Comparison of ENCODE assay signal across 8 cellular contexts in the genomic region with DNA sequence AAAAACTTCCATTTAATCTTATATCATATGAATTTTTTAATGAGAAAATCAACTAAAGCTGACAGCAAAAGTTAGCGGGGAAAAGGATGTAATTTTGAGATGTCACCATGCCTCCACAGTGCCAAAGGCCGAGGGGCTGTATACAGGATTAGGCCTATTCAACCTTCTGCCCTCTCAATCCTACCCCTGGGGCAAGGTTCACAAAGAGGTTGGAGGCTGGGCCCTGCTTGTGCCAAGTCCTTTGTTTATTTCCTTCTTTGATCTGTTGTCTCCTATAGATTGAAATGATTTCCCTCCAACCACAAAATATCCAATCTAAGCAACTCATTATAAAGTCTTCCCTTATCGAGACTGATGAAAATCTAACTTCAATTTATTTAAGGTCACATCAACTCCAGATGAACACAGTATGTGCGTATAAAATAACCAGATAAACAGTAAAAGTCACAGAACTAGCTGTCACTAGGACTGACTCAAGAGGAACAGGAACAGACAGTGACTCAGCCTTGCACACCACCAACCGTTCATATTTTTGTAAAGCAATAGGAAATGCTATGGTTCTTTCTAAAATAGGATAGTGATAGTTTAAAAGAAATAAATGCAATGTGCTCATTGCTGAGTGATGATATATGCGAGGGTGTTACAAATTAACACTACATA.
DNase-seq lines count a peak whose midpoint lies in the region; ATAC-seq and TF ChIP-seq lines count a peak whose summit lies in the region.

No MANE protein-coding gene starts in this region.

- H3K4me3 ChIP-seq in skeletal muscle cell (ENCODE audit: low read depth, low read length) = no peak overlapping the region

- H3K9me3 Mint-ChIP-seq in activated CD4-positive, alpha-beta T cell treated with anti-CD3 and anti-CD28 coated beads for 36 hours (ENCODE audit: low read depth) = no peaks in the 10 kb centered on the region
- no peaks in the 10 kb centered on the region for H3K9me3 Mint-ChIP-seq in endothelial cell (ENCODE audit: unreplicated experiment)

- CTCF ChIA-PET in activated CD4-positive, alpha-beta T cell treated with anti-CD3 and anti-CD28 coated beads for 36 hours (lab: Charles Lee) = interaction anchor here (1.1 to 1.3 kb wide), 2 partner anchors 11 to 45 kb away, joined by 3 to 5 read pairs; no protein-coding TSS in a partner anchor

- H3K27me3 Mint-ChIP-seq in activated CD4-positive, alpha-beta T cell treated with anti-CD3 and anti-CD28 coated beads for 36 hours = no peaks in the 10 kb centered on the region
- peaks cover 1% of the 10 kb centered on the region for H3K27me3 Mint-ChIP-seq in endothelial cell (ENCODE audit: unreplicated experiment)

- TF ChIP-seq CTCF in endothelial cell (IDR thresholded peaks at IDR 0.05; ENCODE audit: unreplicated experiment) = no peak

- intact Hi-C loops in activated CD4-positive, alpha-beta T cell treated with anti-CD3 and anti-CD28 coated beads for 36 hours (cut with DNase I, micrococcal nuclease) = no loop called here

- peak overlapping the region; percentile 28 for H3K27ac Mint-ChIP-seq in activated CD4-positive, alpha-beta T cell treated with anti-CD3 and anti-CD28 coated beads for 36 hours
- H3K27ac Mint-ChIP-seq in endothelial cell (ENCODE audit: unreplicated experiment) = peak overlapping the region; percentile 19

- peak; percentile 73 for ATAC-seq in activated CD4-positive, alpha-beta T cell treated with anti-CD3 and anti-CD28 coated beads for 36 hours

- H3K36me3 Mint-ChIP-seq in activated CD4-positive, alpha-beta T cell treated with anti-CD3 and anti-CD28 coated beads for 36 hours (ENCODE audit: low read depth) = peaks cover 9% of the 10 kb centered on the region
- no peaks in the 10 kb centered on the region for H3K36me3 Mint-ChIP-seq in endothelial cell (ENCODE audit: low read depth, unreplicated experiment)

- no peak for DNase-seq in activated CD4-positive, alpha-beta T cell treated with anti-CD3 and anti-CD28 coated beads for 36 hours
- no peak for DNase-seq in activated CD4-positive, alpha-beta T cell treated with anti-CD3 and anti-CD28 coated beads for 4 hours
- peak; percentile 60 for DNase-seq in OCI-M1 (lab: John Stamatoyannopoulos, UW)
- DNase-seq in endothelial cell (ENCODE audit: low spot score) = no peak
- DNase-seq in skeletal muscle cell (ENCODE audit: low read depth) = peak; percentile 26
- no peak for DNase-seq in NK-92 (lab: John Stamatoyannopoulos, UW; ENCODE audit: unreplicated experiment)
- DNase-seq in stimulated activated CD8-positive, alpha-beta memory T cell treated with anti-CD3 and anti-CD28 coated beads, Interleukin-4, amount 100 ng/mL, for 48 hours = no peak
- no peak for DNase-seq in ureter (ENCODE audit: low spot score)

- POLR2A ChIA-PET in activated CD4-positive, alpha-beta T cell treated with anti-CD3 and anti-CD28 coated beads for 36 hours (lab: Charles Lee) = no interaction called here

- H3K4me3 Mint-ChIP-seq in activated CD4-positive, alpha-beta T cell treated with anti-CD3 and anti-CD28 coated beads for 36 hours = no peak overlapping the region
- H3K4me3 Mint-ChIP-seq in endothelial cell (ENCODE audit: unreplicated experiment) = no peak overlapping the region

- H3K4me1 Mint-ChIP-seq in activated CD4-positive, alpha-beta T cell treated with anti-CD3 and anti-CD28 coated beads for 36 hours = peaks cover 23% of the 10 kb centered on the region
- peaks cover 17% of the 10 kb centered on the region for H3K4me1 Mint-ChIP-seq in endothelial cell (ENCODE audit: unreplicated experiment)

Comparison
In these comparisons a context has a peak if more than half of its experiments do, and no peak if none do; other contexts are left out.
1. DNase-seq: peak in OCI-M1 (single experiment) and skeletal muscle cell (single experiment); none in activated CD4-positive, alpha-beta T cell treated with anti-CD3 and anti-CD28 coated beads for 36 hours (single experiment), activated CD4-positive, alpha-beta T cell treated with anti-CD3 and anti-CD28 coated beads for 4 hours (0 of 2), endothelial cell (single experiment), NK-92 (single experiment), stimulated activated CD8-positive, alpha-beta memory T cell treated with anti-CD3 and anti-CD28 coated beads, Interleukin-4, amount 100 ng/mL, for 48 hours (single experiment) and ureter (single experiment).